ENCODE assay signal across 1 cellular context in genomic region chr11:102552020-102552419, GRCh38.
TF ChIP-seq lines count a peak whose summit lies in the region.

No MANE protein-coding gene starts in this region.

TF ChIP-seq in A549, 52 proteins besides CTCF, POLR2A, EP300 and RAD21 (continued from another document):
- TF ChIP-seq, protein P1, sequence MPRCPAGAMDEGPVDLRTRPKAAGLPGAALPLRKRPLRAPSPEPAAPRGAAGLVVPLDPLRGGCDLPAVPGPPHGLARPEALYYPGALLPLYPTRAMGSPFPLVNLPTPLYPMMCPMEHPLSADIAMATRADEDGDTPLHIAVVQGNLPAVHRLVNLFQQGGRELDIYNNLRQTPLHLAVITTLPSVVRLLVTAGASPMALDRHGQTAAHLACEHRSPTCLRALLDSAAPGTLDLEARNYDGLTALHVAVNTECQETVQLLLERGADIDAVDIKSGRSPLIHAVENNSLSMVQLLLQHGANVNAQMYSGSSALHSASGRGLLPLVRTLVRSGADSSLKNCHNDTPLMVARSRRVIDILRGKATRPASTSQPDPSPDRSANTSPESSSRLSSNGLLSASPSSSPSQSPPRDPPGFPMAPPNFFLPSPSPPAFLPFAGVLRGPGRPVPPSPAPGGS (IDR thresholded peaks at IDR 0.05): no peak
- TF ChIP-seq SMC3 (IDR thresholded peaks at IDR 0.05) (no peak), ZFP36 (IDR thresholded peaks at IDR 0.05; ENCODE audit: borderline replicate concordance, partially characterized antibody) (no peak), ELK1 (IDR thresholded peaks at IDR 0.05; ENCODE audit: low read depth, low read length) (no peak), BHLHE40 (IDR thresholded peaks at IDR 0.05; ENCODE audit: low read depth, low read length) (no peak), ZNF302 (CRISPR knock-in tag; IDR thresholded peaks at IDR 0.05) (no peak), EHF (CRISPR knock-in tag; IDR thresholded peaks at IDR 0.05) (0 out of 2 replicates have a peak, but pooled peaks have one; percentile 41), CEBPB (IDR thresholded peaks at IDR 0.05) (no peak), USF2 (IDR thresholded peaks at IDR 0.05) (no peak)
- TF ChIP-seq, protein P2, sequence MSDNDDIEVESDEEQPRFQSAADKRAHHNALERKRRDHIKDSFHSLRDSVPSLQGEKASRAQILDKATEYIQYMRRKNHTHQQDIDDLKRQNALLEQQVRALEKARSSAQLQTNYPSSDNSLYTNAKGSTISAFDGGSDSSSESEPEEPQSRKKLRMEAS (IDR thresholded peaks at IDR 0.05): no peak
